13 cellular contexts compared by ENCODE assay signal in genomic region chr2:85770786-85771409, GRCh38. TPM values are rescaled to one million over a fixed set of nuclear protein-coding genes. Genes with fewer than 3 reads are reported as not detected.
DNase-seq lines count a peak whose midpoint lies in the region; ATAC-seq and TF ChIP-seq lines count a peak whose summit lies in the region.
"Had no signal": no experiment of that assay in that cellular context is flagged by ENCODE, and none has a peak within 500 bp of the region (broad histone marks: within the 10 kb centered on the region; RNA-seq: fewer than 3 reads in every experiment).

No MANE protein-coding gene starts in this region.

- intact Hi-C loops in right cardiac atrium (cut with DNase I), result loop anchor here in 1 of 4 donors (2.0 kb wide), 1 partner anchor 16 kb away; no protein-coding TSS in a partner anchor

- ATAC-seq in right cardiac atrium (no peak), HG02884 (IDR thresholded peaks at IDR 0.05; ENCODE audit: unreplicated experiment) (no peak), HG03460 (IDR thresholded peaks at IDR 0.05; ENCODE audit: unreplicated experiment) (no peak)
- ATAC-seq: activated CD8-positive, alpha-beta memory T cell treated with anti-CD3 and anti-CD28 coated beads, Interleukin-2, amount 10 ng/mL, durations not matched to agents 7 days and 5 days had no signal

- peaks cover 80% of the 10 kb centered on the region for H3K36me3 ChIP-seq in skeletal muscle satellite cell (ENCODE audit: insufficient read depth, low read length)

- H3K4me1 ChIP-seq in right cardiac atrium (ENCODE audit: control insufficient read depth, insufficient read depth, low read length), result peaks cover 71% of the 10 kb centered on the region
- H3K4me1 ChIP-seq in skeletal muscle satellite cell (ENCODE audit: control insufficient read depth, insufficient read depth, low read length), result peaks cover 78% of the 10 kb centered on the region

- H3K27ac ChIP-seq in VCaP, result peak overlapping the region; percentile 76; the same call in 1 of the 2 replicates
- peak overlapping the region; percentile 87 for H3K27ac ChIP-seq in right cardiac atrium (ENCODE audit: low read length)

- H3K9me3 ChIP-seq in right cardiac atrium (ENCODE audit: control insufficient read depth, low read length) (no peaks in the 10 kb centered on the region), skeletal muscle satellite cell (replicated peaks; ENCODE audit: low read length) (no peaks in the 10 kb centered on the region)

- TF ChIP-seq CTCF in VCaP (conservative IDR thresholded peaks at IDR 0.05), result no peak

- peak overlapping the region; percentile 84 for H3K9ac ChIP-seq in skeletal muscle satellite cell (ENCODE audit: low read depth, low read length)

- no peak overlapping the region for H3K4me3 ChIP-seq in right cardiac atrium (ENCODE audit: low read length)
- H3K4me3 ChIP-seq in skeletal muscle satellite cell (ENCODE audit: low read length), result no peak overlapping the region

- H3K27me3 ChIP-seq in right cardiac atrium (ENCODE audit: control insufficient read depth, insufficient read depth), result no peaks in the 10 kb centered on the region
- no peaks in the 10 kb centered on the region for H3K27me3 ChIP-seq in skeletal muscle satellite cell (ENCODE audit: control insufficient read depth, insufficient read depth, low read length)

- WGBS in right cardiac atrium, result 73% methylated on average over 10 of the region's 10 CpGs

- peak overlapping the region; percentile 60 for H3K4me2 ChIP-seq in skeletal muscle satellite cell (ENCODE audit: low read length)

- DNase-seq in Daoy (ENCODE audit: low read depth), result peak; percentile 31
- DNase-seq in right cardiac atrium, result peak; percentile 16 to 52 (median 51)
- no peak for DNase-seq in NCI-H524 treated with DMSO at 0.1 percent for 48 hours (lab: John Stamatoyannopoulos, UW)
- DNase-seq in NCI-H2107 treated with DMSO at 0.1 percent for 48 hours (lab: John Stamatoyannopoulos, UW; ENCODE audit: unreplicated experiment), result no peak
- DNase-seq: activated CD8-positive, alpha-beta memory T cell treated with anti-CD3 and anti-CD28 coated beads, Interleukin-2, amount 10 ng/mL, durations not matched to agents 7 days and 5 days; activated gamma-delta T cell treated with Interleukin-2 at 50 U/mL for 16 hours; effector memory CD4-positive, alpha-beta T cell; NCI-H2227 treated with DMSO at 0.1 percent for 48 hours had no signal

RNA-seq across cellular contexts. Expression of gene ATOH8, which starts 17.1 kb away (rescaled TPM):
- 10.0 and 17.7 TPM in 2 replicates for total RNA-seq in Daoy (2014; rRNA removed; shearing (Covaris generic))
- 10 to 100 TPM; 35.7 to 55.5 (median 45.7) TPM for total RNA-seq in right cardiac atrium
- 57.8 TPM for polyA plus RNA-seq in right cardiac atrium
- 36.3 and 44.6 TPM in 2 replicates for total RNA-seq in skeletal muscle satellite cell (2012; rRNA removed)
- polyA plus RNA-seq: IgD-negative memory B cell had no signal

Comparison
In these comparisons a context has a peak if more than half of its experiments do, and no peak if none do; other contexts are left out.
1. DNase-seq: peak in Daoy (single experiment) and right cardiac atrium (3 of 3); none in NCI-H524 treated with DMSO at 0.1 percent for 48 hours (single experiment) and NCI-H2107 treated with DMSO at 0.1 percent for 48 hours (single experiment).